In the genomic region with DNA sequence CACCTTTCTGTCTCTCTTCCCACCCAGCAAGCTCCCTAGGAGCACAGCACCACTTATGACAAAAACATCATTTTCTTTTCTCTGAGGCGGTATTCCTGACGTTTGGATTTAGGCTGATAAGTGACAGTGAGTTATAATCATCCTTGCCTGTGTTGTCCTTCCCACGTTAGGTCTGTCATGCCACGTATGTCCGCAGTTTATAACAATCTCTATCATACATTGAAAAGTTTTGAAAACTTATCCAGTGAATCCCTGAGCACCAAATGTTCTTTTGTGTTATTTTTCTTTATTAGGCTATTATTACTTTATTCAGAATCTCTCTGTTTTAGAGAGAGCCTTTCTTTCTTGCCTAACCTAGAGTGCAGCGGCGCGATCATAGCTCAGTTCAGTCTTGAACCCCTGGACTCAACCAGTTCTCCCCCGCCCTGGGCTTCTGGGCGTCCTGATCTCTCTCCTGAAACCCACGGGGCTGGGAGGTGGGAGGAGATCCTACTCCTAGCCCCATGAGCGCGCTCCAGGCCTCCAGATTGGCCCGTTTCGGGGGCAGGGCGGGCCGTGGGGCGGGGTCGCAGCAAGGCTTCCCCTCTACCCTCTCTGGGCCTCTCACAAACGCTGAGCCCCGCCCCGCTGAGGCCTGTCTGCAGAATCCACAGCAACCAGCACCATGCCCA, we compare ENCODE assay signal across 8 cellular contexts. TPM values are rescaled to one million over a fixed set of nuclear protein-coding genes. Genes with fewer than 3 reads are reported as not detected.
DNase-seq lines count a peak whose midpoint lies in the region; ATAC-seq and TF ChIP-seq lines count a peak whose summit lies in the region.

Gene GSTM2 (plus strand): TSS at position 606 of the 671 bp plus-strand sequence. CDS start 59 bp downstream, at position 665.

- H3K9me3 Mint-ChIP-seq in activated CD8-positive, alpha-beta T cell treated with anti-CD3 and anti-CD28 coated beads for 36 hours: no peaks in the 10 kb centered on the region
- H3K9me3 Mint-ChIP-seq in memory B cell: no peaks in the 10 kb centered on the region

- intact Hi-C loops in activated CD8-positive, alpha-beta T cell treated with anti-CD3 and anti-CD28 coated beads for 36 hours (cut with micrococcal nuclease): no loop called here

- DNase-seq in GM12864 (ENCODE audit: low read depth): no peak
- DNase-seq in NCI-H2227 treated with DMSO at 0.1 percent for 48 hours (lab: John Stamatoyannopoulos, UW): peak; percentile 83
- DNase-seq in activated CD8-positive, alpha-beta T cell treated with anti-CD3 and anti-CD28 coated beads for 36 hours: peak; percentile 91
- peak; percentile 65 for DNase-seq in effector CD4-positive, alpha-beta T cell
- DNase-seq in memory B cell (ENCODE audit: low spot score in 2 of 2): peak in 1 of 2 donors; percentile 58
- DNase-seq in stimulated activated CD4-positive, alpha-beta T cell treated with anti-CD3 and anti-CD28 coated beads, TNF-alpha, amount 100 ng/mL, for 24 hours (ENCODE audit: low read depth in 3 of 3): peak; percentile 67 to 87 (median 71)
- DNase-seq in SKM-1 (lab: John Stamatoyannopoulos, UW; ENCODE audit: unreplicated experiment): no peak

- no peaks in the 10 kb centered on the region for H3K27me3 Mint-ChIP-seq in activated CD8-positive, alpha-beta T cell treated with anti-CD3 and anti-CD28 coated beads for 36 hours
- H3K27me3 Mint-ChIP-seq in memory B cell: no peaks in the 10 kb centered on the region

- H3K4me3 Mint-ChIP-seq in activated CD8-positive, alpha-beta T cell treated with anti-CD3 and anti-CD28 coated beads for 36 hours: peak within 1 kb of the TSS; percentile 72
- H3K4me3 Mint-ChIP-seq in memory B cell: peak within 1 kb of the TSS; percentile 78

- POLR2A ChIA-PET in activated CD8-positive, alpha-beta T cell treated with anti-CD3 and anti-CD28 coated beads for 36 hours (lab: Charles Lee): interaction anchor here (1.1 to 1.5 kb wide), 3 partner anchors 9 to 19 kb away, joined by 3 to 4 read pairs (median 3); no protein-coding TSS in a partner anchor

- peak within 1 kb of the TSS; percentile 47 for H3K27ac Mint-ChIP-seq in activated CD8-positive, alpha-beta T cell treated with anti-CD3 and anti-CD28 coated beads for 36 hours
- no peak within 1 kb of the TSS for H3K27ac Mint-ChIP-seq in memory B cell

- TF ChIP-seq CTCF in GM12864 (IDR thresholded peaks at IDR 0.05; ENCODE audit: low read depth, low read length, missing control alignments): no peak
- TF ChIP-seq CTCF in activated CD8-positive, alpha-beta T cell treated with anti-CD3 and anti-CD28 coated beads for 36 hours (IDR thresholded peaks at IDR 0.05): no peak

- H3K36me3 Mint-ChIP-seq in activated CD8-positive, alpha-beta T cell treated with anti-CD3 and anti-CD28 coated beads for 36 hours (ENCODE audit: low read depth): no peaks in the 10 kb centered on the region
- H3K36me3 Mint-ChIP-seq in memory B cell: peaks cover 11% of the 10 kb centered on the region

- ATAC-seq in HG02623 (IDR thresholded peaks at IDR 0.05; ENCODE audit: unreplicated experiment) (peak; percentile 97), memory B cell (ENCODE audit: low read depth) (peak; percentile 97)
- ATAC-seq in activated CD8-positive, alpha-beta T cell treated with anti-CD3 and anti-CD28 coated beads for 36 hours: peak; percentile 99

- CTCF ChIA-PET in activated CD8-positive, alpha-beta T cell treated with anti-CD3 and anti-CD28 coated beads for 36 hours (lab: Charles Lee): interaction anchor here (3.1 kb wide), 1 partner anchor 28 kb away, joined by 16 read pairs; no protein-coding TSS in a partner anchor

- H3K4me3 ChIP-seq in GM12864 (ENCODE audit: low read depth, low read length): peak within 1 kb of the TSS; percentile 13

- H3K4me1 Mint-ChIP-seq in activated CD8-positive, alpha-beta T cell treated with anti-CD3 and anti-CD28 coated beads for 36 hours (ENCODE audit: low read depth): peaks cover 21% of the 10 kb centered on the region
- H3K4me1 Mint-ChIP-seq in memory B cell: peaks cover 11% of the 10 kb centered on the region

RNA-seq across cellular contexts. Expression of gene GSTM2, which starts in this region (rescaled TPM):
- 10 to 100 TPM; 13.6 to 16.2 TPM for total RNA-seq in activated CD8-positive, alpha-beta T cell treated with anti-CD3 and anti-CD28 coated beads for 36 hours

Comparison
In these comparisons a context has a peak if more than half of its experiments do, and no peak if none do; other contexts are left out.
1. DNase-seq: peak in NCI-H2227 treated with DMSO at 0.1 percent for 48 hours (single experiment), activated CD8-positive, alpha-beta T cell treated with anti-CD3 and anti-CD28 coated beads for 36 hours (single experiment), effector CD4-positive, alpha-beta T cell (single experiment) and stimulated activated CD4-positive, alpha-beta T cell treated with anti-CD3 and anti-CD28 coated beads, TNF-alpha, amount 100 ng/mL, for 24 hours (3 of 3); none in GM12864 (single experiment) and SKM-1 (single experiment).
2. Peak in every context shown above with its lines, with median percentiles within 50 percentile points of each other: ATAC-seq.